22 cellular contexts compared by ENCODE assay signal in genomic region chr1:39996396-39997004, GRCh38. TPM values are rescaled to one million over a fixed set of nuclear protein-coding genes. Genes with fewer than 3 reads are reported as not detected.
DNase-seq lines count a peak whose midpoint lies in the region; ATAC-seq, FAIRE-seq and TF ChIP-seq lines count a peak whose summit lies in the region.
"Had no signal": no experiment of that assay in that cellular context is flagged by ENCODE, and none has a peak within 500 bp of the region (broad histone marks: within the 10 kb centered on the region; RNA-seq: fewer than 3 reads in every experiment).

No MANE protein-coding gene starts in this region.

- no peak overlapping the region for H2BK5ac ChIP-seq in trophoblast cell (ENCODE audit: low read depth, low read length, poor library complexity)

- H3K18ac ChIP-seq in trophoblast cell (ENCODE audit: low read length): no peak overlapping the region

- H3K36me3 Mint-ChIP-seq in IgD-negative memory B cell: no peaks in the 10 kb centered on the region
- H3K36me3 Mint-ChIP-seq: activated naive CD4-positive, alpha-beta T cell treated with anti-CD3 and anti-CD28 coated beads, Interleukin-2, amount 50 U/mL, for 24 hours; type B pancreatic cell had no signal

- H3K4me2 ChIP-seq in trophoblast cell (ENCODE audit: low read length): no peak overlapping the region

- H3K27me3 Mint-ChIP-seq in IgD-negative memory B cell: no peaks in the 10 kb centered on the region
- H3K27me3 Mint-ChIP-seq: activated naive CD4-positive, alpha-beta T cell treated with anti-CD3 and anti-CD28 coated beads, Interleukin-2, amount 50 U/mL, for 24 hours; type B pancreatic cell had no signal

- H3K23ac ChIP-seq in trophoblast cell (ENCODE audit: low read length): no peak overlapping the region

- no peak overlapping the region for H2BK12ac ChIP-seq in trophoblast cell (ENCODE audit: low read length)

- H3K4ac ChIP-seq in trophoblast cell (ENCODE audit: low read depth, low read length): no peak overlapping the region

- H2AK5ac ChIP-seq in trophoblast cell (ENCODE audit: low read length): no peak overlapping the region

- H3K9ac ChIP-seq in trophoblast cell (ENCODE audit: low read length): no peak overlapping the region

- no peak for TF ChIP-seq CTCF in bronchial epithelial cell (IDR thresholded peaks at IDR 0.05; ENCODE audit: insufficient read depth, low read length, severe bottlenecking)

- no peak for FAIRE-seq in bronchial epithelial cell (lab: Jason Lieb, UNC)
- FAIRE-seq: colon, HTR-8/SVneo had no signal

- no peaks in the 10 kb centered on the region for H3K79me2 ChIP-seq in trophoblast cell (ENCODE audit: control insufficient read depth, insufficient read depth, low read length, poor library complexity)

- H4K91ac ChIP-seq in trophoblast cell (ENCODE audit: low read depth, low read length): no peak overlapping the region

- ATAC-seq in GM18861 (IDR thresholded peaks at IDR 0.05; ENCODE audit: unreplicated experiment): no peak
- ATAC-seq: psoas muscle had no signal

- H3K4me1 Mint-ChIP-seq in IgD-negative memory B cell: peaks cover 21 to 32% (median 24%) of the 10 kb centered on the region in 3 donors

- no peak overlapping the region for H2BK120ac ChIP-seq in trophoblast cell (ENCODE audit: insufficient read depth, low read length, poor library complexity)

- no peak overlapping the region for H4K8ac ChIP-seq in trophoblast cell (ENCODE audit: low read depth, low read length)

- H3K4me1 ChIP-seq in trophoblast cell (ENCODE audit: control insufficient read depth in 1 of 2, insufficient read depth in 2 of 2, low read length in 2 of 2): peaks cover 0 to 3% of the 10 kb centered on the region in 2 experiments
- H3K4me1 ChIP-seq: psoas muscle had no signal

- no peak overlapping the region for H2AFZ ChIP-seq in trophoblast cell (ENCODE audit: insufficient read depth, low read length, poor library complexity)

- H3K9me3 Mint-ChIP-seq in IgD-negative memory B cell: no peaks in the 10 kb centered on the region
- H3K9me3 Mint-ChIP-seq: activated naive CD4-positive, alpha-beta T cell treated with anti-CD3 and anti-CD28 coated beads, Interleukin-2, amount 50 U/mL, for 24 hours; activated T-cell treated with anti-CD3 and anti-CD28 coated beads, Interleukin-2, amount 50 U/mL, for 72 hours; type B pancreatic cell had no signal

- H4K12ac ChIP-seq in trophoblast cell (ENCODE audit: low read depth, low read length): no peak overlapping the region

- no peaks in the 10 kb centered on the region for H3K36me3 ChIP-seq in bronchial epithelial cell (ENCODE audit: control insufficient read depth, insufficient read depth, low read length)
- no peaks in the 10 kb centered on the region for H3K36me3 ChIP-seq in trophoblast cell (ENCODE audit: control insufficient read depth in 1 of 2, insufficient read depth in 2 of 2, low read length in 2 of 2)
- H3K36me3 ChIP-seq: stomach had no signal

- DNase-seq in EL: peak; percentile 23
- DNase-seq in bronchial epithelial cell (ENCODE audit: low read depth): peak; percentile 48
- DNase-seq in trophoblast cell: peak; percentile 43 to 86
- DNase-seq in iPS-NIHi11 (ENCODE audit: low spot score): no peak
- no peak for DNase-seq in DMS153 treated with DMSO at 0.1 percent for 48 hours (lab: John Stamatoyannopoulos, UW; ENCODE audit: unreplicated experiment)
- DNase-seq in DMS153 (lab: John Stamatoyannopoulos, UW): no peak
- DNase-seq: activated T-cell treated with anti-CD3 and anti-CD28 coated beads, Interleukin-2, amount 50 U/mL, for 72 hours; DND-41; glutamatergic neuron; left colon; mesendoderm; NCI-H524; psoas muscle; stimulated activated CD4-positive, alpha-beta T cell treated with anti-CD3 and anti-CD28 coated beads, Interleukin-4, amount 100 ng/mL, for 24 hours; stomach had no signal

- H3K27ac ChIP-seq in trophoblast cell (ENCODE audit: low read depth, low read length): no peak overlapping the region
- H3K27ac ChIP-seq: psoas muscle, stomach had no signal

- no peak overlapping the region for H3K4me3 ChIP-seq in bronchial epithelial cell (ENCODE audit: low read depth, low read length)
- H3K4me3 ChIP-seq in trophoblast cell (ENCODE audit: low read depth, low read length): no peak overlapping the region
- H3K4me3 ChIP-seq: psoas muscle, skin epidermis, stomach had no signal

- no peaks in the 10 kb centered on the region for H3K79me1 ChIP-seq in trophoblast cell (ENCODE audit: low read length)

- H3K27me3 ChIP-seq in bronchial epithelial cell (ENCODE audit: control insufficient read depth, insufficient read depth, low read length): no peaks in the 10 kb centered on the region
- H3K27me3 ChIP-seq in trophoblast cell (ENCODE audit: insufficient read depth, low read length): no peaks in the 10 kb centered on the region
- H3K27me3 ChIP-seq: stomach had no signal

- H3K9me3 ChIP-seq in trophoblast cell (ENCODE audit: insufficient read depth, low read depth, low read length): no peaks in the 10 kb centered on the region
- H3K9me3 ChIP-seq: psoas muscle, stomach had no signal

- peak overlapping the region in 1 of 3 donors; percentile 62 for H3K27ac Mint-ChIP-seq in IgD-negative memory B cell
- H3K27ac Mint-ChIP-seq: activated naive CD4-positive, alpha-beta T cell treated with anti-CD3 and anti-CD28 coated beads, Interleukin-2, amount 50 U/mL, for 24 hours; type B pancreatic cell had no signal

- H3K4me3 Mint-ChIP-seq in IgD-negative memory B cell: peak overlapping the region in 3 of 4 donors; percentile 24 to 75 (median 49)
- H3K4me3 Mint-ChIP-seq: activated naive CD4-positive, alpha-beta T cell treated with anti-CD3 and anti-CD28 coated beads, Interleukin-2, amount 50 U/mL, for 24 hours; activated T-cell treated with anti-CD3 and anti-CD28 coated beads, Interleukin-2, amount 50 U/mL, for 72 hours; type B pancreatic cell had no signal

- H3K14ac ChIP-seq in trophoblast cell (ENCODE audit: low read length): no peak overlapping the region

RNA-seq across cellular contexts. Expression of gene MFSD2A, which starts 41.6 kb away (rescaled TPM):
- polyA plus RNA-seq in IgD-negative memory B cell: 1.5 TPM
- total RNA-seq in bronchial epithelial cell: 8.8 and 11.1 TPM in 2 replicates
- 1.2 TPM in 2 replicates for polyA plus RNA-seq in trophoblast cell (2013)

RNA-seq across cellular contexts. Expression of gene CAP1, which starts 44.0 kb away (rescaled TPM):
- polyA plus RNA-seq in IgD-negative memory B cell: 424 TPM
- total RNA-seq in bronchial epithelial cell: 359 and 380 TPM in 2 replicates
- 402 and 406 TPM in 2 replicates for polyA plus RNA-seq in trophoblast cell (2013)

Comparison
In these comparisons a context has a peak if more than half of its experiments do, and no peak if none do; other contexts are left out.
1. DNase-seq: peak in EL (single experiment), bronchial epithelial cell (single experiment) and trophoblast cell (2 of 2); none in iPS-NIHi11 (single experiment), DMS153 treated with DMSO at 0.1 percent for 48 hours (single experiment) and DMS153 (single experiment).